ENCODE assay signal across 1 cellular context in genomic region chr16:63457869-63458268, GRCh38.
A peak's percentile ranks its signal among the peaks of the same experiment; 100 is the strongest.
TF ChIP-seq lines count a peak whose summit lies in the region.

No MANE protein-coding gene starts in this region.

TF ChIP-seq in HepG2, 621 proteins besides CTCF, POLR2A, EP300 and RAD21 (continued from another document):
- TF ChIP-seq, protein P1, sequence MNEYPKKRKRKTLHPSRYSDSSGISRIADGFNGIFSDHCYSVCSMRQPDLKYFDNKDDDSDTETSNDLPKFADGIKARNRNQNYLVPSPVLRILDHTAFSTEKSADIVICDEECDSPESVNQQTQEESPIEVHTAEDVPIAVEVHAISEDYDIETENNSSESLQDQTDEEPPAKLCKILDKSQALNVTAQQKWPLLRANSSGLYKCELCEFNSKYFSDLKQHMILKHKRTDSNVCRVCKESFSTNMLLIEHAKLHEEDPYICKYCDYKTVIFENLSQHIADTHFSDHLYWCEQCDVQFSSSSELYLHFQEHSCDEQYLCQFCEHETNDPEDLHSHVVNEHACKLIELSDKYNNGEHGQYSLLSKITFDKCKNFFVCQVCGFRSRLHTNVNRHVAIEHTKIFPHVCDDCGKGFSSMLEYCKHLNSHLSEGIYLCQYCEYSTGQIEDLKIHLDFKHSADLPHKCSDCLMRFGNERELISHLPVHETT (CRISPR knock-in tag; conservative IDR thresholded peaks at IDR 0.05), result no peak
- no peak for TF ChIP-seq NPAS2 (CRISPR knock-in tag; IDR thresholded peaks at IDR 0.05; ENCODE audit: borderline replicate concordance)
- TF ChIP-seq PAXIP1 (CRISPR knock-in tag; conservative IDR thresholded peaks at IDR 0.05), result peak; percentile 56
- TF ChIP-seq ELF3 (CRISPR knock-in tag; IDR thresholded peaks at IDR 0.05), result no peak
- no peak for TF ChIP-seq ARNTL (CRISPR knock-in tag; IDR thresholded peaks at IDR 0.05)
- no peak for TF ChIP-seq ARNT (IDR thresholded peaks at IDR 0.05)
- no peak for TF ChIP-seq ZNF777 (CRISPR knock-in tag; IDR thresholded peaks at IDR 0.05)
- TF ChIP-seq HNF4A (CRISPR knock-in tag; IDR thresholded peaks at IDR 0.05), result peak; percentile 58; the same call in 1 of the 2 replicates
- no peak for TF ChIP-seq NFYB (CRISPR knock-in tag; IDR thresholded peaks at IDR 0.05)
